In the genomic region with DNA sequence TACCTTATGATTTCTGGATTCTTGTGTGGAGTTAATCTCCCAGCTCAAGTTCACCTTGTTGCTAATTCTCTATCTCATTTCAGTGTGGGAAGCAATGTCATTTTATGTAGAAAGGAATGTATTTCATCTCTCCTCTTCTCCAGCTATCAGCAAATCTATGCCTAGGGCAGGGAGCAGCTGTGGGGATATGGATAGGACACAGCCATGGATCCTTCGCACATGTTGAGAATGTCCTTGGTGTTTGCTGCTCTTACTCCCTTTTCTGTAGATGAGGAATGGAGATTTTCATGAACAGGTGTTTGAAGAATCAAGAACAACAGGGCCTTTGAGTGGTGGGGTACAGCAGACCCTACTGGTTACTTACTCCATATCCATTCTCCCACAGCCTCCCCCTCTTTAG, we compare ENCODE assay signal across 5 cellular contexts.
"Had no signal": no experiment of that assay in that cellular context is flagged by ENCODE, and none has a peak within 500 bp of the region (broad histone marks: within the 10 kb centered on the region; RNA-seq: fewer than 3 reads in every experiment).

No MANE protein-coding gene starts in this region.

- DNase-seq: IMR-90, KBM-7 had no signal

- H3K27ac ChIP-seq: HL-60 had no signal

- ATAC-seq: HepG2, K562 had no signal

- H3K4me3 ChIP-seq: K562 had no signal
